Comparison of ENCODE assay signal across 8 cellular contexts in genomic region chr12:57342207-57342691, GRCh38.
DNase-seq lines count a peak whose midpoint lies in the region; ATAC-seq, FAIRE-seq and TF ChIP-seq lines count a peak whose summit lies in the region.

No MANE protein-coding gene starts in this region.

- TF ChIP-seq POLR2A in A549 (IDR thresholded peaks at IDR 0.05; ENCODE audit: low read length) (no peak), stomach (IDR thresholded peaks at IDR 0.05) (no peak), sigmoid colon (IDR thresholded peaks at IDR 0.05) (no peak)

- no peak overlapping the region for H3K4me3 ChIP-seq in A549
- H3K4me3 ChIP-seq in choroid plexus epithelial cell (ENCODE audit: low read depth, low read length): peak overlapping the region; percentile 26
- H3K4me3 ChIP-seq in stomach: no peak overlapping the region
- H3K4me3 ChIP-seq in sigmoid colon: no peak overlapping the region

- H3K9me3 ChIP-seq in A549 (no peaks in the 10 kb centered on the region), stomach (no peaks in the 10 kb centered on the region), sigmoid colon (no peaks in the 10 kb centered on the region)

- DNase-seq in A549 (ENCODE audit: low read depth in 1 of 2, low spot score in 1 of 2) (peak; percentile 27 to 71), NCI-H1694 (lab: John Stamatoyannopoulos, UW) (peak; percentile 69), choroid plexus epithelial cell (ENCODE audit: low read depth) (peak; percentile 75), medulla oblongata (ENCODE audit: extremely low spot score) (peak; percentile 20), stomach (no peak), sigmoid colon (no peak), activated gamma-delta T cell treated with Interleukin-2 at 50 U/mL for 16 hours (no peak)

- ATAC-seq in A549: peak; percentile 83 to 86
- ATAC-seq in GM19023 (IDR thresholded peaks at IDR 0.05; ENCODE audit: unreplicated experiment): no peak

- TF ChIP-seq EP300 in A549 (IDR thresholded peaks at IDR 0.05): no peak
- no peak for TF ChIP-seq EP300 in stomach (IDR thresholded peaks at IDR 0.05)
- TF ChIP-seq EP300 in sigmoid colon (IDR thresholded peaks at IDR 0.05): no peak

- FAIRE-seq in A549 (lab: Jason Lieb, UNC): no peak

- TF ChIP-seq CTCF in A549 (IDR thresholded peaks at IDR 0.05) (no peak), choroid plexus epithelial cell (conservative IDR thresholded peaks at IDR 0.05; ENCODE audit: low read depth, low read length) (no peak), stomach (IDR thresholded peaks at IDR 0.05) (no peak), sigmoid colon (IDR thresholded peaks at IDR 0.05) (no peak)

- intact Hi-C loops in stomach (cut with DNase I; ENCODE audit: low total_unique reads) (no loop called here), sigmoid colon (cut with DNase I) (no loop called here)

- CTCF ChIA-PET in A549 (lab: Yijun Ruan, JAX): interaction anchor here (0.6 to 4.9 kb wide), 10 partner anchors 9 to 334 kb away, joined by 3 to 38 read pairs (median 4); partner anchors contain the start of genes INHBC and INHBE

- POLR2A ChIA-PET in A549 (lab: Yijun Ruan, JAX): interaction anchor here (0.7 to 1.8 kb wide), 3 partner anchors 23 to 1009 kb away, joined by 3 to 7 read pairs (median 3); partner anchors contain the start of gene PAN2

- no peak for TF ChIP-seq RAD21 in A549 (conservative IDR thresholded peaks at IDR 0.05 in 1 of 2, IDR thresholded peaks at IDR 0.05 in 1 of 2)

- 31% methylated on average over 7 of the region's 7 CpGs for WGBS in A549 (ENCODE audit: missing lambda C conversion rate)
- WGBS in stomach, 5 donors: 57 to 66% (median 61%) methylated on average over 7 of the region's 7 CpGs
- 71 to 82% methylated on average over 7 of the region's 7 CpGs for WGBS in sigmoid colon, 2 donors

- H3K27me3 ChIP-seq in stomach (no peaks in the 10 kb centered on the region), sigmoid colon (no peaks in the 10 kb centered on the region)

- peaks cover 34% of the 10 kb centered on the region for H3K4me1 ChIP-seq in A549
- peaks cover 3 to 29% (median 14%) of the 10 kb centered on the region in 4 donors for H3K4me1 ChIP-seq in stomach
- H3K4me1 ChIP-seq in sigmoid colon: peaks cover 0 to 28% (median 22%) of the 10 kb centered on the region in 4 donors

- peak overlapping the region; percentile 60 for H3K4me2 ChIP-seq in A549

- peaks cover 0 to 13% (median 6%) of the 10 kb centered on the region in 4 donors for H3K36me3 ChIP-seq in stomach
- H3K36me3 ChIP-seq in sigmoid colon: no peaks in the 10 kb centered on the region

- H3K27ac ChIP-seq in A549: peak overlapping the region; percentile 14 to 61; a peak in 4 of 6 replicates
- H3K27ac ChIP-seq in stomach: peak overlapping the region in 1 of 5 donors; percentile 49
- H3K27ac ChIP-seq in sigmoid colon: peak overlapping the region in 2 of 4 donors; percentile 33 to 35

TF ChIP-seq in A549, 52 proteins besides CTCF, POLR2A, EP300 and RAD21:
- TF ChIP-seq BCL3 (IDR thresholded peaks at IDR 0.05): no peak
- peak in 1 of 2 experiments; percentile 28; a peak in 1 of 4 replicates for TF ChIP-seq CEBPB (IDR thresholded peaks at IDR 0.05)

Comparison
In these comparisons a context has a peak if more than half of its experiments do, and no peak if none do; other contexts are left out.
1. DNase-seq: peak in A549 (2 of 2), NCI-H1694 (single experiment), choroid plexus epithelial cell (single experiment) and medulla oblongata (single experiment); none in stomach (single experiment), sigmoid colon (single experiment) and activated gamma-delta T cell treated with Interleukin-2 at 50 U/mL for 16 hours (single experiment).